In genomic region chr16:27950488-27950887, GRCh38 we compare ENCODE assay signal across 29 cellular contexts.
"Had no signal": no experiment of that assay in that cellular context is flagged by ENCODE, and none has a peak within 500 bp of the region (broad histone marks: within the 10 kb centered on the region; RNA-seq: fewer than 3 reads in every experiment).

No MANE protein-coding gene starts in this region.

- H3K27ac ChIP-seq: adrenal gland, body of pancreas, colonic mucosa, dorsolateral prefrontal cortex had no signal

- DNase-seq: activated CD4-positive, alpha-beta memory T cell treated with anti-CD3 and anti-CD28 coated beads for 36 hours; activated CD4-positive, alpha-beta T cell treated with anti-CD3 and anti-CD28 coated beads for 36 hours; activated CD4-positive, alpha-beta T cell treated with anti-CD3 and anti-CD28 coated beads, Interleukin-2, amount 10 ng/mL, durations not matched to agents 24 days and 14 days; activated CD4-positive, CD25-positive, alpha-beta regulatory T cell; activated CD4-positive, CD25-positive, alpha-beta regulatory T cell treated with anti-CD3 and anti-CD28 coated beads, Interleukin-2, amount 50 U/mL, for 72 hours; activated CD8-positive, alpha-beta memory T cell treated with anti-CD3 and anti-CD28 coated beads, Interleukin-2, amount 10 ng/mL, durations not matched to agents 7 days and 5 days; activated CD8-positive, alpha-beta memory T cell treated with anti-CD3 and anti-CD28 coated beads, Interleukin-2, amount 50 U/mL, for 4 hours; activated CD8-positive, alpha-beta T cell treated with anti-CD3 and anti-CD28 coated beads, Interleukin-2, amount 10 ng/mL, durations not matched to agents 7 days and 5 days; activated effector memory CD4-positive, alpha-beta T cell treated with anti-CD3 and anti-CD28 coated beads, Interleukin-2, amount 50 U/mL, for 16 hours; activated naive CD4-positive, alpha-beta T cell treated with anti-CD3 and anti-CD28 coated beads for 36 hours; activated naive CD8-positive, alpha-beta T cell treated with anti-CD3 and anti-CD28 coated beads for 36 hours; activated naive CD8-positive, alpha-beta T cell treated with anti-CD3 and anti-CD28 coated beads, Interleukin-2, amount 50 U/mL, for 24 hours; activated T-cell treated with anti-CD3 and anti-CD28 coated beads, Interleukin-2, amount 50 U/mL, for 1 hour; activated T-cell treated with anti-CD3 and anti-CD28 coated beads, Interleukin-2, amount 50 U/mL, for 48 hours; adrenal gland; amygdala; body of pancreas; central memory CD4-positive, alpha-beta T cell; cerebellar nuclear complex; colonic mucosa; dorsolateral prefrontal cortex; effector memory CD4-positive, alpha-beta T cell; endodermal cell; foreskin fibroblast; head of caudate nucleus; T-helper 1 cell; T-helper 17 cell; T1000 had no signal

- H3K4me3 ChIP-seq: adrenal gland, body of pancreas, colonic mucosa, dorsolateral prefrontal cortex had no signal

- ATAC-seq: activated CD4-positive, alpha-beta T cell treated with anti-CD3 and anti-CD28 coated beads for 36 hours; activated CD8-positive, alpha-beta memory T cell treated with anti-CD3 and anti-CD28 coated beads, Interleukin-2, amount 10 ng/mL, durations not matched to agents 7 days and 5 days; activated CD8-positive, alpha-beta T cell treated with anti-CD3 and anti-CD28 coated beads, Interleukin-2, amount 10 ng/mL, durations not matched to agents 7 days and 5 days; activated naive CD8-positive, alpha-beta T cell treated with anti-CD3 and anti-CD28 coated beads, Interleukin-2, amount 50 U/mL, for 24 hours; body of pancreas; esophagus mucosa; T-helper 17 cell had no signal
